In the genomic region with DNA sequence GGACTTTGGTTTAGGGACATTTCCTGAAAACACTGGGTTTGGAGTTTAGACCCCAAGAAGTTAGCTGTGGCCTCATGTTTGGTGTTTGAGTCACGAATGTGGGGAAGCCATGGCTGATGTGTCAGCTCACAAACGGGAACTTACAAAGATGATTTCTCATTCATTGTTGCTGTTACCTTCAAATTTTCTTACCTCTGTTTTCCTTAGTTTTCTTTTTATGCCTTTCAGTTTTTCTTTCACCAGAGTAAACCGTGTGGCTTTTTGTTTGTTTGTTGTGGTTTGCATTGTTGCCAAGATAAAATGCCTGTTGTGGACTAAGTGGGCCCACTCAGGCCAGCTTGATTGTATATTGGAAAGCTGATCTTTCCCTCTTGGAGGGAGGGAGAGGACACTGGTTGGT, we compare ENCODE assay signal across 11 cellular contexts.
A peak's percentile ranks its signal among the peaks of the same experiment; 100 is the strongest.
DNase-seq lines count a peak whose midpoint lies in the region; ATAC-seq and TF ChIP-seq lines count a peak whose summit lies in the region.
"Had no signal": no experiment of that assay in that cellular context is flagged by ENCODE, and none has a peak within 500 bp of the region (broad histone marks: within the 10 kb centered on the region; RNA-seq: fewer than 3 reads in every experiment).

No MANE protein-coding gene starts in this region.

- in situ Hi-C loops in IMR-90 (cut with MboI; ENCODE audit: low sequenced_read_pairs): loop anchor here (25.0 kb wide), 1 partner anchor 209 kb away; no protein-coding TSS in a partner anchor

- H4K91ac ChIP-seq in IMR-90 (ENCODE audit: insufficient read depth, low read depth, low read length): peak overlapping the region; percentile 92

- H4K20me1 ChIP-seq in BLaER1 (no peaks in the 10 kb centered on the region), IMR-90 (ENCODE audit: insufficient read depth, low read length) (no peaks in the 10 kb centered on the region)

- peak overlapping the region; percentile 91 for H2BK20ac ChIP-seq in IMR-90 (ENCODE audit: low read depth, low read length)

- POLR2A ChIA-PET in IMR-90 (lab: Charles Lee; ENCODE audit: unreplicated experiment): interaction anchor here (0.6 to 1.2 kb wide), 2 partner anchors 218 to 551 kb away, joined by 3 to 6 read pairs; a partner anchor contains a TSS
- POLR2A ChIA-PET in activated CD4-positive, alpha-beta memory T cell treated with anti-CD3 and anti-CD28 coated beads, Interleukin-2, amount 10 ng/mL, durations not matched to agents 7 days and 5 days (lab: Charles Lee): interaction anchor here (1.2 kb wide), 1 partner anchor 14 kb away, joined by 3 read pairs; no protein-coding TSS in a partner anchor

- H3K27ac Mint-ChIP-seq in activated CD4-positive, alpha-beta memory T cell treated with anti-CD3 and anti-CD28 coated beads, Interleukin-2, amount 10 ng/mL, durations not matched to agents 7 days and 5 days: peak overlapping the region; percentile 60

- WGBS in IMR-90 (ENCODE audit: extremely low coverage in 2 of 2, insufficient read length in 1 of 2), 2 experiments: no CpG with 5 or more reads among the region's 3 CpGs

- peak overlapping the region; percentile 99 for H2BK5ac ChIP-seq in IMR-90 (ENCODE audit: low read depth, low read length, poor library complexity, severe bottlenecking)

- H4K5ac ChIP-seq in IMR-90 (ENCODE audit: low read depth, low read length): peak overlapping the region; percentile 81; the same call in 1 of the 2 replicates

- peaks cover 6% of the 10 kb centered on the region for H3K36me3 ChIP-seq in BLaER1
- peaks cover 10% of the 10 kb centered on the region for H3K36me3 ChIP-seq in IMR-90 (ENCODE audit: control insufficient read depth, insufficient read depth, low read length)

- peak overlapping the region; percentile 94 for H2BK120ac ChIP-seq in IMR-90 (ENCODE audit: low read depth, low read length)

- DNase-seq in IMR-90: peak; percentile 83
- DNase-seq in activated CD4-positive, alpha-beta memory T cell treated with anti-CD3 and anti-CD28 coated beads, Interleukin-2, amount 10 ng/mL, durations not matched to agents 7 days and 5 days: no peak
- peak; percentile 84 for DNase-seq in iris pigment epithelial cell (ENCODE audit: low read depth)
- no peak for DNase-seq in NCI-H524 treated with DMSO at 0.1 percent for 48 hours (lab: John Stamatoyannopoulos, UW)
- no peak for DNase-seq in NCI-H748 treated with DMSO at 0.1 percent for 48 hours (lab: John Stamatoyannopoulos, UW)
- DNase-seq: activated naive CD4-positive, alpha-beta T cell treated with Interleukin-2 at 50 U/mL for 16 hours; mucosa of descending colon; NCI-H1694 treated with DMSO at 0.1 percent for 48 hours had no signal

- peak; percentile 22; the same call in 1 of the 2 replicates for ATAC-seq in IMR-90 (ENCODE audit: low read depth)
- ATAC-seq in GM18867 (IDR thresholded peaks at IDR 0.05; ENCODE audit: unreplicated experiment): no peak
- ATAC-seq in HG02588 (IDR thresholded peaks at IDR 0.05; ENCODE audit: unreplicated experiment): no peak
- ATAC-seq: mucosa of descending colon had no signal

- H3K9me3 ChIP-seq in BLaER1: no peaks in the 10 kb centered on the region
- H3K9me3 ChIP-seq in IMR-90 (ENCODE audit: control insufficient read depth, insufficient read depth, low read length): no peaks in the 10 kb centered on the region
- H3K9me3 ChIP-seq: mucosa of descending colon had no signal

- H3K79me1 ChIP-seq in IMR-90 (ENCODE audit: low read depth in 1 of 2, low read length in 2 of 2): peaks cover 9 to 56% of the 10 kb centered on the region in 2 experiments; a peak in 3 of 4 replicates

- peak overlapping the region; percentile 72; the same call in 1 of the 3 replicates for H2BK15ac ChIP-seq in IMR-90 (ENCODE audit: low read depth, low read length)

- H3K18ac ChIP-seq in IMR-90 (ENCODE audit: low read depth, low read length): peak overlapping the region; percentile 87; the same call in 1 of the 2 replicates

- H3K9me1 ChIP-seq in IMR-90 (ENCODE audit: insufficient read depth, low read length): peaks cover 35% of the 10 kb centered on the region

- no peaks in the 10 kb centered on the region for H3K36me3 Mint-ChIP-seq in activated CD4-positive, alpha-beta memory T cell treated with anti-CD3 and anti-CD28 coated beads, Interleukin-2, amount 10 ng/mL, durations not matched to agents 7 days and 5 days (ENCODE audit: low read depth)

- H3K4me1 Mint-ChIP-seq in activated CD4-positive, alpha-beta memory T cell treated with anti-CD3 and anti-CD28 coated beads, Interleukin-2, amount 10 ng/mL, durations not matched to agents 7 days and 5 days: peaks cover 40% of the 10 kb centered on the region

- peak overlapping the region; percentile 70 for H2AK9ac ChIP-seq in IMR-90 (replicated peaks; ENCODE audit: low read depth, low read length, poor library complexity)

- dilution Hi-C loops in IMR-90 (cut with HindIII; ENCODE audit: low sequenced_read_pairs, unreplicated experiment): no loop called here

- TF ChIP-seq CTCF in IMR-90 (conservative IDR thresholded peaks at IDR 0.05; ENCODE audit: low read depth, low read length): no peak

- peak overlapping the region; percentile 89 for H3K4ac ChIP-seq in IMR-90 (ENCODE audit: low read depth, low read length)

- H3K9ac ChIP-seq in BLaER1 (no peak overlapping the region), IMR-90 (ENCODE audit: low read depth, low read length) (no peak overlapping the region; the same call in 1 of the 2 replicates)

- no peak for TF ChIP-seq POLR2A in IMR-90 (IDR thresholded peaks at IDR 0.05; ENCODE audit: low read depth, low read length)

- H3K56ac ChIP-seq in IMR-90 (ENCODE audit: extremely low read depth, insufficient read depth, low read length): peak overlapping the region; percentile 82; the same call in 1 of the 2 replicates

- no peak for TF ChIP-seq RAD21 in IMR-90 (IDR thresholded peaks at IDR 0.05; ENCODE audit: low read length)

- H3K27me3 ChIP-seq in BLaER1: no peaks in the 10 kb centered on the region
- no peaks in the 10 kb centered on the region for H3K27me3 ChIP-seq in IMR-90 (ENCODE audit: control insufficient read depth, insufficient read depth, low read length)

- peak overlapping the region; percentile 77; the same call in 1 of the 2 replicates for H3K23ac ChIP-seq in IMR-90 (ENCODE audit: low read depth, low read length)

- H3K4me1 ChIP-seq in BLaER1 (peaks cover 55% of the 10 kb centered on the region), IMR-90 (ENCODE audit: control insufficient read depth, insufficient read depth, low read length) (peaks cover 31% of the 10 kb centered on the region)

- no peak overlapping the region for H3K4me3 ChIP-seq in BLaER1
- no peak overlapping the region for H3K4me3 ChIP-seq in IMR-90 (ENCODE audit: insufficient read depth, low read depth, low read length)
- H3K4me3 ChIP-seq: mucosa of descending colon had no signal

- BruUV-seq in IMR-90 (replicated peaks; lab: Mats Ljungman, UMichigan): no TSS peak

- intact Hi-C loops in IMR-90 (cut with micrococcal nuclease): loop anchor here (1.0 to 10.0 kb wide), 3 partner anchors 36 to 452 kb away; no protein-coding TSS in a partner anchor

- peak overlapping the region; percentile 80; the same call in 1 of the 2 replicates for H3K14ac ChIP-seq in IMR-90 (replicated peaks; ENCODE audit: low read depth, low read length)

- peak overlapping the region; percentile 89 for H2AK5ac ChIP-seq in IMR-90 (ENCODE audit: low read depth, low read length)

- no peak overlapping the region for H3K4me3 Mint-ChIP-seq in activated CD4-positive, alpha-beta memory T cell treated with anti-CD3 and anti-CD28 coated beads, Interleukin-2, amount 10 ng/mL, durations not matched to agents 7 days and 5 days

- CTCF ChIA-PET in IMR-90 (lab: Yijun Ruan, JAX): no interaction called here
- CTCF ChIA-PET in activated CD4-positive, alpha-beta memory T cell treated with anti-CD3 and anti-CD28 coated beads, Interleukin-2, amount 10 ng/mL, durations not matched to agents 7 days and 5 days (lab: Charles Lee): no interaction called here

- H2AFZ ChIP-seq in IMR-90 (replicated peaks; ENCODE audit: low read length, poor library complexity): no peak overlapping the region

- H3K9me3 Mint-ChIP-seq in activated CD4-positive, alpha-beta memory T cell treated with anti-CD3 and anti-CD28 coated beads, Interleukin-2, amount 10 ng/mL, durations not matched to agents 7 days and 5 days: no peaks in the 10 kb centered on the region

- H3K27me3 Mint-ChIP-seq in activated CD4-positive, alpha-beta memory T cell treated with anti-CD3 and anti-CD28 coated beads, Interleukin-2, amount 10 ng/mL, durations not matched to agents 7 days and 5 days: no peaks in the 10 kb centered on the region

- H3K4me2 ChIP-seq in BLaER1 (peak overlapping the region; percentile 32; the same call in 1 of the 2 replicates), IMR-90 (ENCODE audit: low read depth, low read length) (peak overlapping the region; percentile 74; the same call in 1 of the 2 replicates)

- H4K8ac ChIP-seq in IMR-90 (ENCODE audit: low read depth in 2 of 2, low read length in 2 of 2): peak overlapping the region; percentile 10 to 94; a peak in 3 of 4 replicates

- H3K27ac ChIP-seq in BLaER1: no peak overlapping the region
- H3K27ac ChIP-seq in IMR-90 (ENCODE audit: insufficient read depth, low read length): peak overlapping the region; percentile 76

TF ChIP-seq in IMR-90, 13 proteins besides CTCF, POLR2A, EP300 and RAD21 (continues in another document):
- TF ChIP-seq, protein P1, sequence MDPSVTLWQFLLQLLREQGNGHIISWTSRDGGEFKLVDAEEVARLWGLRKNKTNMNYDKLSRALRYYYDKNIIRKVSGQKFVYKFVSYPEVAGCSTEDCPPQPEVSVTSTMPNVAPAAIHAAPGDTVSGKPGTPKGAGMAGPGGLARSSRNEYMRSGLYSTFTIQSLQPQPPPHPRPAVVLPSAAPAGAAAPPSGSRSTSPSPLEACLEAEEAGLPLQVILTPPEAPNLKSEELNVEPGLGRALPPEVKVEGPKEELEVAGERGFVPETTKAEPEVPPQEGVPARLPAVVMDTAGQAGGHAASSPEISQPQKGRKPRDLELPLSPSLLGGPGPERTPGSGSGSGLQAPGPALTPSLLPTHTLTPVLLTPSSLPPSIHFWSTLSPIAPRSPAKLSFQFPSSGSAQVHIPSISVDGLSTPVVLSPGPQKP (IDR thresholded peaks at IDR 0.05; ENCODE audit: borderline replicate concordance, low read depth, low read length): no peak
- TF ChIP-seq, protein P2, sequence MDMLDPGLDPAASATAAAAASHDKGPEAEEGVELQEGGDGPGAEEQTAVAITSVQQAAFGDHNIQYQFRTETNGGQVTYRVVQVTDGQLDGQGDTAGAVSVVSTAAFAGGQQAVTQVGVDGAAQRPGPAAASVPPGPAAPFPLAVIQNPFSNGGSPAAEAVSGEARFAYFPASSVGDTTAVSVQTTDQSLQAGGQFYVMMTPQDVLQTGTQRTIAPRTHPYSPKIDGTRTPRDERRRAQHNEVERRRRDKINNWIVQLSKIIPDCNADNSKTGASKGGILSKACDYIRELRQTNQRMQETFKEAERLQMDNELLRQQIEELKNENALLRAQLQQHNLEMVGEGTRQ (IDR thresholded peaks at IDR 0.05; ENCODE audit: low read depth, low read length): no peak
- no peak for TF ChIP-seq RFX5 (IDR thresholded peaks at IDR 0.05; ENCODE audit: low read depth, low read length)
- no peak for TF ChIP-seq NFE2L2 (IDR thresholded peaks at IDR 0.05; ENCODE audit: low read depth, low read length)
- TF ChIP-seq FOS (IDR thresholded peaks at IDR 0.05; ENCODE audit: low read depth, low read length): peak; percentile 58; the same call in 1 of the 2 replicates
- no peak for TF ChIP-seq MXI1 (IDR thresholded peaks at IDR 0.05; ENCODE audit: borderline replicate concordance, low read depth, low read length)

Comparison
In these comparisons a context has a peak if more than half of its experiments do, and no peak if none do; other contexts are left out.
1. DNase-seq: peak in IMR-90 (single experiment) and iris pigment epithelial cell (single experiment); none in activated CD4-positive, alpha-beta memory T cell treated with anti-CD3 and anti-CD28 coated beads, Interleukin-2, amount 10 ng/mL, durations not matched to agents 7 days and 5 days (single experiment), NCI-H524 treated with DMSO at 0.1 percent for 48 hours (single experiment) and NCI-H748 treated with DMSO at 0.1 percent for 48 hours (single experiment).